1 cellular context compared by ENCODE assay signal in the genomic region with DNA sequence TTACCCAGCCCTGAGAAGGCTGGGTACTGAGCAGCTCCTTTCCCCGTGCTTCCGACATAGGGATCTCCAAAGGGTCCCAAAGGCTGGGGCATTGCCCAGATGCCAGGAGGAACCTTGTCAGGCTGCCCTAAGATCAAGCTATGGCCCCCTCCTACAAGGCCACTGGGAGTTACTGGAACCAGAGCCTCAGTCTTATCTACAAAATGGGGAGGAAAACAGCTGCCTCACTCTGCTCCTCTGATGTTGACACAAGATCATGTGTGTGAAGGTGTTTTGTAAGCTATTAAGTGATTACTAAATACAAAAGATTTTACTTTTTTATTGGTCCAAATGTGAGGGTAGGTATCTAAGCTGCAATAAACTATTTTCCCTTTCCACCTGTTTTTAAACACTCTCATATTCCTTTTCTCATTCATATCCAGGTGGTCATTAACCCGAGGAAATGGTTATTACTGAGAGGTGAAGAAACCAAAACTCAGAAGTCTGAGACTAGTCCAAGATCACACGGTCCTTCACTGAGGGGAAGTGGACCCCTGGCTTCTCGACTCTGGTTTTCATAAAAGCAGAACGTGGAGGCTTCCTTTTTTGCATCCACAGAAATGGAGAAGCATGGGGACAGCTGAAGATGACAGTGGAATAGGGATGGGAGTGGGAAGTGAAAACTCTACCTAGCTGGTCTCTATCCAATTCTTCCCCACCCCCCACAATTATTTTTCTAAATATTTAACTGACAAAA.
TF ChIP-seq lines count a peak whose summit lies in the region.

No MANE protein-coding gene starts in this region.

TF ChIP-seq in WTC11, 78 proteins besides CTCF, POLR2A, EP300 and RAD21 (continued from another document):
- TF ChIP-seq TEAD4 (CRISPR knock-in tag; IDR thresholded peaks at IDR 0.05) (no peak), E2F5 (CRISPR knock-in tag; IDR thresholded peaks at IDR 0.05) (no peak)
- TF ChIP-seq, protein P1, sequence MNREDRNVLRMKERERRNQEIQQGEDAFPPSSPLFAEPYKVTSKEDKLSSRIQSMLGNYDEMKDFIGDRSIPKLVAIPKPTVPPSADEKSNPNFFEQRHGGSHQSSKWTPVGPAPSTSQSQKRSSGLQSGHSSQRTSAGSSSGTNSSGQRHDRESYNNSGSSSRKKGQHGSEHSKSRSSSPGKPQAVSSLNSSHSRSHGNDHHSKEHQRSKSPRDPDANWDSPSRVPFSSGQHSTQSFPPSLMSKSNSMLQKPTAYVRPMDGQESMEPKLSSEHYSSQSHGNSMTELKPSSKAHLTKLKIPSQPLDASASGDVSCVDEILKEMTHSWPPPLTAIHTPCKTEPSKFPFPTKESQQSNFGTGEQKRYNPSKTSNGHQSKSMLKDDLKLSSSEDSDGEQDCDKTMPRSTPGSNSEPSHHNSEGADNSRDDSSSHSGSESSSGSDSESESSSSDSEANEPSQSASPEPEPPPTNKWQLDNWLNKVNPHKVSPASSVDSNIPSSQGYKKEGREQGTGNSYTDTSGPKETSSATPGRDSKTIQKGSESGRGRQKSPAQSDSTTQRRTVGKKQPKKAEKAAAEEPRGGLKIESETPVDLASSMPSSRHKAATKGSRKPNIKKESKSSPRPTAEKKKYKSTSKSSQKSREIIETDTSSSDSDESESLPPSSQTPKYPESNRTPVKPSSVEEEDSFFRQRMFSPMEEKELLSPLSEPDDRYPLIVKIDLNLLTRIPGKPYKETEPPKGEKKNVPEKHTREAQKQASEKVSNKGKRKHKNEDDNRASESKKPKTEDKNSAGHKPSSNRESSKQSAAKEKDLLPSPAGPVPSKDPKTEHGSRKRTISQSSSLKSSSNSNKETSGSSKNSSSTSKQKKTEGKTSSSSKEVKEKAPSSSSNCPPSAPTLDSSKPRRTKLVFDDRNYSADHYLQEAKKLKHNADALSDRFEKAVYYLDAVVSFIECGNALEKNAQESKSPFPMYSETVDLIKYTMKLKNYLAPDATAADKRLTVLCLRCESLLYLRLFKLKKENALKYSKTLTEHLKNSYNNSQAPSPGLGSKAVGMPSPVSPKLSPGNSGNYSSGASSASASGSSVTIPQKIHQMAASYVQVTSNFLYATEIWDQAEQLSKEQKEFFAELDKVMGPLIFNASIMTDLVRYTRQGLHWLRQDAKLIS (CRISPR knock-in tag; IDR thresholded peaks at IDR 0.05; ENCODE audit: borderline replicate concordance) = no peak
